Comparison of ENCODE assay signal across 8 cellular contexts in genomic region chr20:3888622-3889488, GRCh38. TPM values are rescaled to one million over a fixed set of nuclear protein-coding genes. Genes with fewer than 3 reads are reported as not detected.
DNase-seq lines count a peak whose midpoint lies in the region; ATAC-seq and TF ChIP-seq lines count a peak whose summit lies in the region.

TSS of gene PANK2 (plus strand) at chr20:3889387.

- H3K4me3 ChIP-seq in OCI-LY1 (ENCODE audit: low read depth, low read length, poor library complexity, severe bottlenecking) (peak within 1 kb of the TSS; percentile 99), mesodermal cell (ENCODE audit: extremely low read depth, insufficient read depth, low read length, poor library complexity, severe bottlenecking) (peak within 1 kb of the TSS; percentile 87)

- no peaks in the 10 kb centered on the region for H3K27me3 ChIP-seq in OCI-LY1 (ENCODE audit: insufficient read depth, low read length)

- peak; percentile 39 for TF ChIP-seq CTCF in OCI-LY1 (IDR thresholded peaks at IDR 0.05; ENCODE audit: low read length)

- no peaks in the 10 kb centered on the region for H3K9me2 ChIP-seq in OCI-LY1 (ENCODE audit: low read depth, low read length)

- DNase-seq in DMS 273 treated with DMSO at 0.1 percent for 48 hours (lab: John Stamatoyannopoulos, UW) (peak; percentile 93), HuH-7 (ENCODE audit: low spot score) (peak; percentile 100)
- peak; percentile 96 for DNase-seq in activated CD8-positive, alpha-beta memory T cell treated with anti-CD3 and anti-CD28 coated beads, Interleukin-2, amount 50 U/mL, for 4 hours
- peak; percentile 92 to 95 for DNase-seq in stimulated activated CD8-positive, alpha-beta memory T cell treated with anti-CD3 and anti-CD28 coated beads, Interleukin-15, amount 100 ng/mL, for 4 hours (ENCODE audit: low read depth in 2 of 2)

- peak; percentile 88 for ATAC-seq in GM21515 (IDR thresholded peaks at IDR 0.05; ENCODE audit: unreplicated experiment)

- in situ Hi-C loops in endometrial microvascular endothelial cells (cut with HindIII; ENCODE audit: inconsistent ontology term, low pct_unique_long_range_greater_than_20kb, low sequenced_read_pairs): no loop called here

- peak within 1 kb of the TSS; percentile 100 for H3K9ac ChIP-seq in OCI-LY1 (ENCODE audit: low read length)

- no peaks in the 10 kb centered on the region for H3F3A ChIP-seq in OCI-LY1 (ENCODE audit: insufficient read depth, low read length)

- no peaks in the 10 kb centered on the region for H4K20me1 ChIP-seq in OCI-LY1 (ENCODE audit: insufficient read depth, low read length)

- H3K9me3 ChIP-seq in OCI-LY1 (ENCODE audit: low read length) (no peaks in the 10 kb centered on the region), mesodermal cell (ENCODE audit: control insufficient read depth, low read length) (no peaks in the 10 kb centered on the region)

- peaks cover 54% of the 10 kb centered on the region for H3K79me2 ChIP-seq in OCI-LY1 (ENCODE audit: insufficient read depth, low read length)

- 0 to 1% methylated on average over 45 to 59 of the region's 72 CpGs for WGBS in mesodermal cell (ENCODE audit: insufficient coverage in 2 of 2), 2 experiments

- peaks cover 48% of the 10 kb centered on the region for H3K36me3 ChIP-seq in OCI-LY1 (ENCODE audit: insufficient read depth, low read length)
- peaks cover 39% of the 10 kb centered on the region for H3K36me3 ChIP-seq in mesodermal cell (ENCODE audit: control insufficient read depth, insufficient read depth, low read length)

- no peak within 1 kb of the TSS for H2AFZ ChIP-seq in OCI-LY1 (ENCODE audit: low read length)

- peak within 1 kb of the TSS; percentile 99 for H3K4me2 ChIP-seq in OCI-LY1 (ENCODE audit: low read length)

- H3K4me1 ChIP-seq in OCI-LY1 (ENCODE audit: insufficient read depth, low read length, severe bottlenecking): peaks cover 43% of the 10 kb centered on the region
- peaks cover 22% of the 10 kb centered on the region for H3K4me1 ChIP-seq in mesodermal cell (ENCODE audit: control insufficient read depth, insufficient read depth, low read length, poor library complexity, severe bottlenecking)

- H3K27ac ChIP-seq in OCI-LY1 (ENCODE audit: low read depth, low read length, poor library complexity, severe bottlenecking): peak within 1 kb of the TSS; percentile 87
- H3K27ac ChIP-seq in mesodermal cell (ENCODE audit: low read depth, low read length, severe bottlenecking): peak within 1 kb of the TSS; percentile 97

RNA-seq across cellular contexts. Expression of gene PANK2, which starts in this region (rescaled TPM):
- 47.3 TPM for total RNA-seq in endometrial microvascular endothelial cells (ENCODE audit: inconsistent ontology term)
- 33.0 TPM for polyA plus RNA-seq in mesodermal cell (2013, experiment 1 of 2)
- 30.6 TPM for polyA plus RNA-seq in mesodermal cell (2013, experiment 2 of 2)

Comparison
In these comparisons a context has a peak if more than half of its experiments do, and no peak if none do; other contexts are left out.
1. Peak in every context shown above with its lines: DNase-seq, ATAC-seq, H3K4me3 ChIP-seq and H3K27ac ChIP-seq.